2 cellular contexts compared by ENCODE assay signal in genomic region chr16:87337247-87337646, GRCh38.
TF ChIP-seq lines count a peak whose summit lies in the region.

No MANE protein-coding gene starts in this region.

TF ChIP-seq in SK-N-SH, 30 proteins besides CTCF, POLR2A, EP300 and RAD21 (continued from another document):
- TF ChIP-seq MEF2A (IDR thresholded peaks at IDR 0.05; ENCODE audit: borderline replicate concordance, low read depth) = no peak
- TF ChIP-seq, protein P1, sequence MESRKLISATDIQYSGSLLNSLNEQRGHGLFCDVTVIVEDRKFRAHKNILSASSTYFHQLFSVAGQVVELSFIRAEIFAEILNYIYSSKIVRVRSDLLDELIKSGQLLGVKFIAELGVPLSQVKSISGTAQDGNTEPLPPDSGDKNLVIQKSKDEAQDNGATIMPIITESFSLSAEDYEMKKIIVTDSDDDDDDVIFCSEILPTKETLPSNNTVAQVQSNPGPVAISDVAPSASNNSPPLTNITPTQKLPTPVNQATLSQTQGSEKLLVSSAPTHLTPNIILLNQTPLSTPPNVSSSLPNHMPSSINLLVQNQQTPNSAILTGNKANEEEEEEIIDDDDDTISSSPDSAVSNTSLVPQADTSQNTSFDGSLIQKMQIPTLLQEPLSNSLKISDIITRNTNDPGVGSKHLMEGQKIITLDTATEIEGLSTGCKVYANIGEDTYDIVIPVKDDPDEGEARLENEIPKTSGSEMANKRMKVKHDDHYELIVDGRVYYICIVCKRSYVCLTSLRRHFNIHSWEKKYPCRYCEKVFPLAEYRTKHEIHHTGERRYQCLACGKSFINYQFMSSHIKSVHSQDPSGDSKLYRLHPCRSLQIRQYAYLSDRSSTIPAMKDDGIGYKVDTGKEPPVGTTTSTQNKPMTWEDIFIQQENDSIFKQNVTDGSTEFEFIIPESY (IDR thresholded peaks at IDR 0.05; ENCODE audit: borderline replicate concordance, low read depth) = no peak

TF ChIP-seq in SK-N-SH treated with all-trans-retinoic acid at 6 μM for 48 hours, 23 proteins besides CTCF, POLR2A, EP300 and RAD21:
- TF ChIP-seq, protein P2, sequence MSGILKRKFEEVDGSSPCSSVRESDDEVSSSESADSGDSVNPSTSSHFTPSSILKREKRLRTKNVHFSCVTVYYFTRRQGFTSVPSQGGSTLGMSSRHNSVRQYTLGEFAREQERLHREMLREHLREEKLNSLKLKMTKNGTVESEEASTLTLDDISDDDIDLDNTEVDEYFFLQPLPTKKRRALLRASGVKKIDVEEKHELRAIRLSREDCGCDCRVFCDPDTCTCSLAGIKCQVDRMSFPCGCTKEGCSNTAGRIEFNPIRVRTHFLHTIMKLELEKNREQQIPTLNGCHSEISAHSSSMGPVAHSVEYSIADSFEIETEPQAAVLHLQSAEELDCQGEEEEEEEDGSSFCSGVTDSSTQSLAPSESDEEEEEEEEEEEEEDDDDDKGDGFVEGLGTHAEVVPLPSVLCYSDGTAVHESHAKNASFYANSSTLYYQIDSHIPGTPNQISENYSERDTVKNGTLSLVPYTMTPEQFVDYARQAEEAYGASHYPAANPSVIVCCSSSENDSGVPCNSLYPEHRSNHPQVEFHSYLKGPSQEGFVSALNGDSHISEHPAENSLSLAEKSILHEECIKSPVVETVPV (CRISPR knock-in tag; IDR thresholded peaks at IDR 0.05) = no peak
- no peak for TF ChIP-seq PATZ1 (CRISPR knock-in tag; IDR thresholded peaks at IDR 0.05; ENCODE audit: borderline replicate concordance)
- TF ChIP-seq ESRRG (CRISPR knock-in tag; IDR thresholded peaks at IDR 0.05) = no peak
- no peak for TF ChIP-seq ARNTL (CRISPR knock-in tag; IDR thresholded peaks at IDR 0.05; ENCODE audit: borderline replicate concordance, low read depth)
- no peak for TF ChIP-seq ZNF565 (CRISPR knock-in tag; conservative IDR thresholded peaks at IDR 0.05; ENCODE audit: low read depth)
- no peak for TF ChIP-seq TSHZ2 (CRISPR knock-in tag; IDR thresholded peaks at IDR 0.05)
- no peak for TF ChIP-seq ZFP3 (CRISPR knock-in tag; IDR thresholded peaks at IDR 0.05)
- no peak for TF ChIP-seq CSDC2 (CRISPR knock-in tag; IDR thresholded peaks at IDR 0.05)
- no peak for TF ChIP-seq TCF4 (CRISPR knock-in tag; IDR thresholded peaks at IDR 0.05; ENCODE audit: borderline replicate concordance)
- no peak for TF ChIP-seq TOX (CRISPR knock-in tag; IDR thresholded peaks at IDR 0.05; ENCODE audit: borderline replicate concordance)
- no peak for TF ChIP-seq RARB (CRISPR knock-in tag; IDR thresholded peaks at IDR 0.05)
- no peak for TF ChIP-seq ZNF8 (CRISPR knock-in tag; IDR thresholded peaks at IDR 0.05)
TF ChIP-seq in SK-N-SH treated with all-trans-retinoic acid at 6 μM for 48 hours: peak in this region for 0.
